ENCODE assay signal across 13 cellular contexts in genomic region chr20:13464702-13465101, GRCh38.
"Had no signal": no experiment of that assay in that cellular context is flagged by ENCODE, and none has a peak within 500 bp of the region (broad histone marks: within the 10 kb centered on the region; RNA-seq: fewer than 3 reads in every experiment).

No MANE protein-coding gene starts in this region.

- H3K4me1 ChIP-seq: ascending aorta, colonic mucosa, gastrocnemius medialis had no signal

- H3K9me3 Mint-ChIP-seq: activated naive CD8-positive, alpha-beta T cell treated with anti-CD3 and anti-CD28 coated beads, Interleukin-2, amount 10 ng/mL, durations not matched to agents 7 days and 5 days; activated T-helper 1 cell treated with anti-CD3 and anti-CD28 coated beads, Interleukin-12 subunit alpha, Interleukin-12 subunit beta, Interleukin-2, Interleukin-4 antibody, amounts not matched to agents 30 ng/mL and 10 ng/mL and 1 ng/mL, durations not matched to agents 14 hours and 24 hours and 36 hours; T-helper 2 cell treated with Interferon-gamma antibody and Interleukin-4, amounts not matched to agents 5 μg/mL and 100 μg/mL, for 36 hours had no signal

- H3K27me3 ChIP-seq: ascending aorta, colonic mucosa, gastrocnemius medialis, heart left ventricle had no signal

- H3K4me1 Mint-ChIP-seq: activated naive CD8-positive, alpha-beta T cell treated with anti-CD3 and anti-CD28 coated beads, Interleukin-2, amount 10 ng/mL, durations not matched to agents 7 days and 5 days; neural crest cell had no signal

- H3K9me3 ChIP-seq: ascending aorta, colonic mucosa, gastrocnemius medialis, thoracic aorta had no signal

- DNase-seq: activated CD4-positive, alpha-beta T cell treated with anti-CD3 and anti-CD28 coated beads, Interleukin-2, amount 50 U/mL, for 1 hour; activated naive CD4-positive, alpha-beta T cell; activated naive CD8-positive, alpha-beta T cell treated with anti-CD3 and anti-CD28 coated beads, Interleukin-2, amount 10 ng/mL, durations not matched to agents 7 days and 5 days; colonic mucosa; gastrocnemius medialis; heart left ventricle; stimulated activated CD4-positive, alpha-beta T cell treated with anti-CD3 and anti-CD28 coated beads, Interleukin-2, amount 100 ng/mL, for 24 hours had no signal

- H3K27ac ChIP-seq: ascending aorta, colonic mucosa, gastrocnemius medialis, heart left ventricle, thoracic aorta had no signal

- H3K27me3 Mint-ChIP-seq: activated naive CD8-positive, alpha-beta T cell treated with anti-CD3 and anti-CD28 coated beads, Interleukin-2, amount 10 ng/mL, durations not matched to agents 7 days and 5 days had no signal

- H3K4me3 Mint-ChIP-seq: activated naive CD8-positive, alpha-beta T cell treated with anti-CD3 and anti-CD28 coated beads, Interleukin-2, amount 10 ng/mL, durations not matched to agents 7 days and 5 days; activated T-helper 1 cell treated with anti-CD3 and anti-CD28 coated beads, Interleukin-12 subunit alpha, Interleukin-12 subunit beta, Interleukin-2, Interleukin-4 antibody, amounts not matched to agents 30 ng/mL and 10 ng/mL and 1 ng/mL, durations not matched to agents 14 hours and 24 hours and 36 hours; neural crest cell; T-helper 2 cell treated with Interferon-gamma antibody and Interleukin-4, amounts not matched to agents 5 μg/mL and 100 μg/mL, for 36 hours had no signal

- H3K27ac Mint-ChIP-seq: activated naive CD8-positive, alpha-beta T cell treated with anti-CD3 and anti-CD28 coated beads, Interleukin-2, amount 10 ng/mL, durations not matched to agents 7 days and 5 days; activated T-helper 1 cell treated with anti-CD3 and anti-CD28 coated beads, Interleukin-12 subunit alpha, Interleukin-12 subunit beta, Interleukin-2, Interleukin-4 antibody, amounts not matched to agents 30 ng/mL and 10 ng/mL and 1 ng/mL, durations not matched to agents 14 hours and 24 hours and 36 hours; T-helper 2 cell treated with Interferon-gamma antibody and Interleukin-4, amounts not matched to agents 5 μg/mL and 100 μg/mL, for 36 hours had no signal

- H3K4me3 ChIP-seq: ascending aorta, colonic mucosa, gastrocnemius medialis, heart left ventricle, lung, thoracic aorta had no signal

- H3K36me3 ChIP-seq: colonic mucosa, gastrocnemius medialis, heart left ventricle, thoracic aorta had no signal
